Comparison of ENCODE assay signal across 8 cellular contexts in the genomic region with DNA sequence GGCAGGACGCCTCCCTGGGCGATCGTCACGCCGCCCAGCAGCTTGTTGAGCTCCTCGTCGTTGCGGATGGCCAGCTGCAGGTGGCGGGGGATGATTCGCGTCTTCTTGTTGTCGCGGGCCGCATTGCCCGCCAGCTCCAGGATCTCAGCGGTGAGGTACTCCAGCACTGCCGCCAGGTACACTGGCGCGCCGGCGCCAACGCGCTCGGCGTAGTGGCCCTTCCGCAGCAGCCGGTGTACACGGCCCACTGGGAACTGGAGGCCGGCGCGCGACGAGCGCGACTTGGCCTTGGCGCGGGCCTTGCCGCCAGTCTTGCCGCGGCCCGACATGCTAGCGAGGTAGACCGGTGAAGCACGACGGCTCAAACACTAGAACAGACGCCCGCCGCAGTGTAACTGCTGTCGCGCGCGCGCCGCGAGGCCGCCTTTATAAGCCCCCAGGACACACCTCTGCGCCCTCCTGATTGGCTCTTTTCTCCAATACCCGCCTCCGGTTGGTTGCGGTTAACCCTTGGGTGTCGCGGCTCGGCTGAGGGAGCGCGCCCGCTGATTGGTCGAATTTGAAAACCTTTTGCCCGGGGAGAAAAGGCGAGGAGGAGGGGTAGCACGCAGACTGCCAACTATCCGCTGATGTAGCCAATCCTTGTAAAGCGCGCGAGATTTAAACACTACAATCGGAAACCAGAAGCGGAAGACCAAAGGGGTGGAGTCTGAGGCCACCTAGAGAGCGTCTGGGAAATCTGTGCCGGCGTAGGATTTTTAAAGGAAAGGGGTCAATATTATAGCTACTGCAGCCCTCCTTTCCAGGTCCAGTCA.
DNase-seq lines count a peak whose midpoint lies in the region; ATAC-seq, FAIRE-seq and TF ChIP-seq lines count a peak whose summit lies in the region.

No MANE protein-coding gene starts in this region.

- peak; percentile 82 for ATAC-seq in HG03378 (IDR thresholded peaks at IDR 0.05; ENCODE audit: unreplicated experiment)
- ATAC-seq in activated CD4-positive, CD25-positive, alpha-beta regulatory T cell treated with anti-CD3 and anti-CD28 coated beads, Interleukin-2, amount 50 U/mL, for 24 hours: peak; percentile 86 to 90

- FAIRE-seq in islet of Langerhans (lab: Jason Lieb, UNC): peak; percentile 98

- TF ChIP-seq POLR2A in GM19099 (IDR thresholded peaks at IDR 0.05; ENCODE audit: extremely low read depth, insufficient read length, low read depth): peak; percentile 100

- peak; percentile 98 to 99 for DNase-seq in AML-193 (lab: John Stamatoyannopoulos, UW)
- DNase-seq in NCI-H446 (lab: John Stamatoyannopoulos, UW): peak; percentile 97 to 99
- DNase-seq in cerebellar nuclear complex (lab: John Stamatoyannopoulos, UW): peak; percentile 98 to 99
- DNase-seq in stimulated activated CD4-positive, alpha-beta T cell treated with anti-CD3 and anti-CD28 coated beads, Interleukin-12 subunit alpha, Interleukin-12 subunit beta, amount 100 ng/mL, for 24 hours (ENCODE audit: low read depth in 2 of 2): peak; percentile 98 to 99

Comparison
In these comparisons a context has a peak if more than half of its experiments do, and no peak if none do; other contexts are left out.
1. Peak in every context shown above with its lines: DNase-seq and ATAC-seq.